Comparison of ENCODE assay signal across 17 cellular contexts in genomic region chr11:101584651-101585050, GRCh38. TPM values are rescaled to one million over a fixed set of nuclear protein-coding genes. Genes with fewer than 3 reads are reported as not detected.
"Had no signal": no experiment of that assay in that cellular context is flagged by ENCODE, and none has a peak within 500 bp of the region (broad histone marks: within the 10 kb centered on the region; RNA-seq: fewer than 3 reads in every experiment).

No MANE protein-coding gene starts in this region.

- H3K4me1 Mint-ChIP-seq: activated CD8-positive, alpha-beta memory T cell treated with anti-CD3 and anti-CD28 coated beads, Interleukin-2, amount 10 ng/mL, durations not matched to agents 7 days and 5 days had no signal

- H3K36me3 Mint-ChIP-seq: activated CD8-positive, alpha-beta memory T cell treated with anti-CD3 and anti-CD28 coated beads, Interleukin-2, amount 10 ng/mL, durations not matched to agents 7 days and 5 days; brain had no signal

- H3K36me3 ChIP-seq: left ventricle myocardium inferior, ovary had no signal

- H3K9me3 Mint-ChIP-seq: endodermal cell had no signal

- ATAC-seq: activated CD8-positive, alpha-beta memory T cell treated with anti-CD3 and anti-CD28 coated beads, Interleukin-2, amount 10 ng/mL, durations not matched to agents 7 days and 5 days; activated naive CD4-positive, alpha-beta T cell treated with anti-CD3 and anti-CD28 coated beads, Interleukin-2, amount 50 U/mL, for 72 hours had no signal

- DNase-seq: activated CD4-positive, alpha-beta T cell treated with anti-CD3 and anti-CD28 coated beads for 1 hour; activated CD4-positive, alpha-beta T cell treated with anti-CD3 and anti-CD28 coated beads, Interleukin-2, amount 50 U/mL, for 48 hours; activated CD8-positive, alpha-beta memory T cell treated with anti-CD3 and anti-CD28 coated beads, Interleukin-2, amount 10 ng/mL, durations not matched to agents 7 days and 5 days; activated effector memory CD4-positive, alpha-beta T cell treated with anti-CD3 and anti-CD28 coated beads, Interleukin-2, amount 50 U/mL, for 16 hours; activated T-cell treated with anti-CD3 and anti-CD28 coated beads, Interleukin-2, amount 50 U/mL, for 24 hours; amniotic stem cell; dermis blood vessel endothelial cell; endodermal cell; erythroblast; head of caudate nucleus; islet precursor cell; left ventricle myocardium inferior; mesendoderm; ovary had no signal

- H3K27me3 ChIP-seq: ovary had no signal

- H3K4me3 Mint-ChIP-seq: activated CD8-positive, alpha-beta memory T cell treated with anti-CD3 and anti-CD28 coated beads, Interleukin-2, amount 10 ng/mL, durations not matched to agents 7 days and 5 days; activated T-cell treated with anti-CD3 and anti-CD28 coated beads, Interleukin-2, amount 50 U/mL, for 24 hours had no signal

- H3K27ac Mint-ChIP-seq: activated CD8-positive, alpha-beta memory T cell treated with anti-CD3 and anti-CD28 coated beads, Interleukin-2, amount 10 ng/mL, durations not matched to agents 7 days and 5 days; activated naive CD4-positive, alpha-beta T cell treated with anti-CD3 and anti-CD28 coated beads, Interleukin-2, amount 50 U/mL, for 72 hours; activated T-cell treated with anti-CD3 and anti-CD28 coated beads, Interleukin-2, amount 50 U/mL, for 24 hours; brain; endodermal cell had no signal

- H3K9me3 ChIP-seq: ovary had no signal

RNA-seq across cellular contexts. Expression of gene TRPC6, which starts 0.8 kb away (rescaled TPM):
- total RNA-seq: activated CD8-positive, alpha-beta memory T cell treated with anti-CD3 and anti-CD28 coated beads, Interleukin-2, amount 10 ng/mL, durations not matched to agents 7 days and 5 days; activated naive CD4-positive, alpha-beta T cell treated with anti-CD3 and anti-CD28 coated beads, Interleukin-2, amount 50 U/mL, for 72 hours; neural crest cell had no signal
